ENCODE assay signal across 1 cellular context in the genomic region with DNA sequence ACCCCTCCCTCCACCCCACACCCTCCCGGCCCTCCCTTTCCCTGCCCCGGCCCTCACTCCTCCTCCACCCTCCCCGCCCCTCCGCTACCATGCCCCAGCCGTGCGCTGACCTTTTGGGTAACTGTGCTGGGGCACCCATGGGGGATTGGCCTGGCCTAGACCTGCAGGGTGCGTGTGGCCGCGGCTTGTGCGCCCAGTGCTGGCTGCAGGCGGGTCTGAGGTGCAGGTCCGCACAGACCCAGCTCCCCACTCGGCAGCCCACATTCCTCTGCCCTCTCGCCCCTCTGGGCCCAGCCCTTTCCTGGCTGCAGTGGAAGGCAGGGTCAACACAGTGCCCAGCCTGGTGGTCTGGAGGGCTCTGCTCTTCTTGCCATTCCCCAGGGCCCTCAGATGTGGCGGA.
TF ChIP-seq lines count a peak whose summit lies in the region.

No MANE protein-coding gene starts in this region.

TF ChIP-seq in H1, 55 proteins besides CTCF, POLR2A, EP300 and RAD21:
- TF ChIP-seq KDM5A (IDR thresholded peaks at IDR 0.05; ENCODE audit: low read length) (no peak), CEBPB (IDR thresholded peaks at IDR 0.05; ENCODE audit: low read depth, low read length) (no peak), MAFK (IDR thresholded peaks at IDR 0.05; ENCODE audit: low read depth, low read length) (no peak), RXRA (IDR thresholded peaks at IDR 0.05; ENCODE audit: insufficient read depth, low read depth, low read length) (no peak), EGR1 (IDR thresholded peaks at IDR 0.05; ENCODE audit: borderline replicate concordance, low read depth, low read length) (no peak), RNF2 (IDR thresholded peaks at IDR 0.05; ENCODE audit: borderline replicate concordance, low read depth, low read length, missing control alignments, poor library complexity, severe bottlenecking) (no peak), CHD7 (IDR thresholded peaks at IDR 0.05; ENCODE audit: insufficient replicate concordance, low read length) (no peak), ZNF274 (IDR thresholded peaks at IDR 0.05; ENCODE audit: borderline replicate concordance, extremely low read depth, low read length) (no peak), SP2 (IDR thresholded peaks at IDR 0.05; ENCODE audit: low read length) (no peak)
- TF ChIP-seq, protein P1, sequence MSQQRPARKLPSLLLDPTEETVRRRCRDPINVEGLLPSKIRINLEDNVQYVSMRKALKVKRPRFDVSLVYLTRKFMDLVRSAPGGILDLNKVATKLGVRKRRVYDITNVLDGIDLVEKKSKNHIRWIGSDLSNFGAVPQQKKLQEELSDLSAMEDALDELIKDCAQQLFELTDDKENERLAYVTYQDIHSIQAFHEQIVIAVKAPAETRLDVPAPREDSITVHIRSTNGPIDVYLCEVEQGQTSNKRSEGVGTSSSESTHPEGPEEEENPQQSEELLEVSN (IDR thresholded peaks at IDR 0.05) = no peak
